ENCODE assay signal across 32 cellular contexts in genomic region chr15:47561102-47561501, GRCh38.
"Had no signal": no experiment of that assay in that cellular context is flagged by ENCODE, and none has a peak within 500 bp of the region (broad histone marks: within the 10 kb centered on the region; RNA-seq: fewer than 3 reads in every experiment).

No MANE protein-coding gene starts in this region.

- H3K27ac ChIP-seq: neutrophil, ovary, parathyroid adenoma, psoas muscle, skin epidermis, spleen, suprapubic skin, testis, tibial artery, transverse colon, upper lobe of left lung, vagina had no signal

- H3K4me2 ChIP-seq: smooth muscle cell had no signal

- H3K79me2 ChIP-seq: parathyroid adenoma had no signal

- H3K4me1 Mint-ChIP-seq: naive thymus-derived CD8-positive, alpha-beta T cell; nephron progenitor cell; neural crest cell; stimulated activated memory B cell treated with anti-CD40 and anti-IgM and Interleukin-4, amounts not matched to agents 10 μg/mL and 1 μg/mL and 100 μg/mL, for 72 hours; stimulated activated naive CD8-positive, alpha-beta T cell treated with anti-CD3 and anti-CD28 coated beads, Interleukin-15, amount 100 ng/mL, for 72 hours had no signal

- H3K27me3 ChIP-seq: neutrophil, ovary, spleen, suprapubic skin, testis, tibial artery, transverse colon, upper lobe of left lung, vagina had no signal

- H3K36me3 ChIP-seq: neutrophil, ovary, spleen, suprapubic skin, tibial artery, transverse colon, upper lobe of left lung, vagina had no signal

- H3K9me3 ChIP-seq: neutrophil, ovary, testis had no signal

- H3K4me3 ChIP-seq: ovary, psoas muscle, skin epidermis, smooth muscle cell, spleen, suprapubic skin, testis, tibial artery, transverse colon, upper lobe of left lung, vagina had no signal

- DNase-seq: naive thymus-derived CD8-positive, alpha-beta T cell; nephron progenitor cell; nucleus accumbens; ovary; posterior cingulate gyrus; psoas muscle; right cardiac atrium; spleen; stimulated activated CD4-positive, alpha-beta T cell treated with anti-CD3 and anti-CD28 coated beads, Interleukin-12 subunit alpha, Interleukin-12 subunit beta, amount 100 ng/mL, for 4 hours; stimulated activated CD4-positive, alpha-beta T cell treated with anti-CD3 and anti-CD28 coated beads, Interleukin-1b, Interleukin-23, amount 100 ng/mL, for 48 hours; stimulated activated CD4-positive, alpha-beta T cell treated with anti-CD3 and anti-CD28 coated beads, Interleukin-4, amount 100 ng/mL, for 1 hour; stimulated activated CD4-positive, alpha-beta T cell treated with anti-CD3 and anti-CD28 coated beads, Interleukin-4, amount 100 ng/mL, for 4 hours; stimulated activated CD8-positive, alpha-beta memory T cell treated with anti-CD3 and anti-CD28 coated beads, Interleukin-4, amount 100 ng/mL, for 48 hours; stimulated activated naive CD4-positive, alpha-beta T cell; stimulated activated naive CD8-positive, alpha-beta T cell treated with anti-CD3 and anti-CD28 coated beads, Interleukin-15, amount 100 ng/mL, for 72 hours; stimulated activated naive CD8-positive, alpha-beta T cell treated with anti-CD3 and anti-CD28 coated beads, Interleukin-15, Interleukin-2, amounts not matched to agents 100 U/mL and 50 U/mL, for 24 hours; substantia nigra; testis; tibial artery; transverse colon; upper lobe of left lung had no signal

- ATAC-seq: naive thymus-derived CD8-positive, alpha-beta T cell; natural killer cell treated with Interleukin-12 subunit alpha and Interleukin-12 subunit beta and Interleukin-15 and Interleukin-18, amount 100 ng/mL, for 72 hours; psoas muscle; right cardiac atrium; sciatic nerve; stimulated activated memory B cell treated with anti-CD40 and anti-IgM and Interleukin-4, amounts not matched to agents 10 μg/mL and 1 μg/mL and 100 μg/mL, for 72 hours; stimulated activated naive CD8-positive, alpha-beta T cell treated with anti-CD3 and anti-CD28 coated beads, Interleukin-15, amount 100 ng/mL, for 72 hours; stimulated activated naive CD8-positive, alpha-beta T cell treated with anti-CD3 and anti-CD28 coated beads, Interleukin-15, Interleukin-2, amounts not matched to agents 100 U/mL and 50 U/mL, for 24 hours had no signal

- H3K4me3 Mint-ChIP-seq: naive thymus-derived CD8-positive, alpha-beta T cell; natural killer cell treated with Interleukin-12 subunit alpha and Interleukin-12 subunit beta and Interleukin-15 and Interleukin-18, amount 100 ng/mL, for 72 hours; nephron progenitor cell; neural crest cell; stimulated activated memory B cell treated with anti-CD40 and anti-IgM and Interleukin-4, amounts not matched to agents 10 μg/mL and 1 μg/mL and 100 μg/mL, for 72 hours; stimulated activated naive CD8-positive, alpha-beta T cell treated with anti-CD3 and anti-CD28 coated beads, Interleukin-15, amount 100 ng/mL, for 72 hours had no signal

- H3K36me3 Mint-ChIP-seq: stimulated activated memory B cell treated with anti-CD40 and anti-IgM and Interleukin-4, amounts not matched to agents 10 μg/mL and 1 μg/mL and 100 μg/mL, for 72 hours had no signal

- H3K4me1 ChIP-seq: parathyroid adenoma, psoas muscle, spleen, suprapubic skin, testis, tibial artery, transverse colon, upper lobe of left lung, vagina had no signal

- H3K9ac ChIP-seq: parathyroid adenoma had no signal

- H3K27ac Mint-ChIP-seq: naive thymus-derived CD8-positive, alpha-beta T cell; natural killer cell treated with Interleukin-12 subunit alpha and Interleukin-12 subunit beta and Interleukin-15 and Interleukin-18, amount 100 ng/mL, for 72 hours; nephron progenitor cell; progenitor cell of endocrine pancreas; stimulated activated memory B cell treated with anti-CD40 and anti-IgM and Interleukin-4, amounts not matched to agents 10 μg/mL and 1 μg/mL and 100 μg/mL, for 72 hours; stimulated activated naive CD8-positive, alpha-beta T cell treated with anti-CD3 and anti-CD28 coated beads, Interleukin-15, amount 100 ng/mL, for 72 hours had no signal

- H3K27me3 Mint-ChIP-seq: progenitor cell of endocrine pancreas; stimulated activated memory B cell treated with anti-CD40 and anti-IgM and Interleukin-4, amounts not matched to agents 10 μg/mL and 1 μg/mL and 100 μg/mL, for 72 hours; stimulated activated naive CD8-positive, alpha-beta T cell treated with anti-CD3 and anti-CD28 coated beads, Interleukin-15, amount 100 ng/mL, for 72 hours had no signal

- H2AFZ ChIP-seq: parathyroid adenoma had no signal
